22 cellular contexts compared by ENCODE assay signal in genomic region chr6:149086363-149086762, GRCh38.
"Had no signal": no experiment of that assay in that cellular context is flagged by ENCODE, and none has a peak within 500 bp of the region (broad histone marks: within the 10 kb centered on the region; RNA-seq: fewer than 3 reads in every experiment).

No MANE protein-coding gene starts in this region.

- H3K27ac ChIP-seq: coronary artery, gastroesophageal sphincter, left ventricle myocardium inferior, neutrophil, ovary, prostate gland, SJSA1, upper lobe of left lung had no signal

- H3K27ac Mint-ChIP-seq: endodermal cell, mesothelial cell of epicardium had no signal

- H3K27me3 Mint-ChIP-seq: naive thymus-derived CD8-positive, alpha-beta T cell had no signal

- H3K4me3 Mint-ChIP-seq: activated T-cell treated with anti-CD3 and anti-CD28 coated beads, Interleukin-2, amount 50 U/mL, for 4 hours; endodermal cell; mesothelial cell of epicardium; naive thymus-derived CD8-positive, alpha-beta T cell had no signal

- DNase-seq: activated CD4-positive, alpha-beta T cell treated with anti-CD3 and anti-CD28 coated beads, Interleukin-2, amount 50 U/mL, for 48 hours; activated CD8-positive, alpha-beta memory T cell treated with anti-CD3 and anti-CD28 coated beads, Interleukin-2, amount 50 U/mL, for 4 hours; activated gamma-delta T cell; activated T-cell treated with anti-CD3 and anti-CD28 coated beads, Interleukin-2, amount 50 U/mL, for 4 hours; amygdala; cerebellar nuclear complex; endodermal cell; head of caudate nucleus; hypothalamus; left ventricle myocardium inferior; naive thymus-derived CD8-positive, alpha-beta T cell; ovary; stimulated activated CD4-positive, alpha-beta T cell treated with anti-CD3 and anti-CD28 coated beads, Interleukin-2, amount 100 ng/mL, for 48 hours; stimulated activated naive CD8-positive, alpha-beta T cell treated with anti-CD3 and anti-CD28 coated beads, Interleukin-15, Interleukin-2, amounts not matched to agents 100 U/mL and 50 U/mL, for 24 hours; upper lobe of left lung had no signal

- H3K9me3 Mint-ChIP-seq: activated naive CD4-positive, alpha-beta T cell treated with anti-CD3 and anti-CD28 coated beads, Interleukin-2, amount 50 U/mL, for 72 hours; activated T-cell treated with anti-CD3 and anti-CD28 coated beads, Interleukin-2, amount 50 U/mL, for 4 hours; endodermal cell; mesothelial cell of epicardium; naive thymus-derived CD8-positive, alpha-beta T cell had no signal

- H3K4me1 Mint-ChIP-seq: endodermal cell had no signal

- H3K36me3 Mint-ChIP-seq: mesothelial cell of epicardium; naive thymus-derived CD8-positive, alpha-beta T cell had no signal

- ATAC-seq: activated naive CD4-positive, alpha-beta T cell treated with anti-CD3 and anti-CD28 coated beads, Interleukin-2, amount 50 U/mL, for 72 hours; activated T-cell treated with anti-CD3 and anti-CD28 coated beads, Interleukin-2, amount 50 U/mL, for 4 hours; gastroesophageal sphincter; naive thymus-derived CD8-positive, alpha-beta T cell; stimulated activated naive CD8-positive, alpha-beta T cell treated with anti-CD3 and anti-CD28 coated beads, Interleukin-15, Interleukin-2, amounts not matched to agents 100 U/mL and 50 U/mL, for 24 hours had no signal
